23 cellular contexts compared by ENCODE assay signal in the genomic region with DNA sequence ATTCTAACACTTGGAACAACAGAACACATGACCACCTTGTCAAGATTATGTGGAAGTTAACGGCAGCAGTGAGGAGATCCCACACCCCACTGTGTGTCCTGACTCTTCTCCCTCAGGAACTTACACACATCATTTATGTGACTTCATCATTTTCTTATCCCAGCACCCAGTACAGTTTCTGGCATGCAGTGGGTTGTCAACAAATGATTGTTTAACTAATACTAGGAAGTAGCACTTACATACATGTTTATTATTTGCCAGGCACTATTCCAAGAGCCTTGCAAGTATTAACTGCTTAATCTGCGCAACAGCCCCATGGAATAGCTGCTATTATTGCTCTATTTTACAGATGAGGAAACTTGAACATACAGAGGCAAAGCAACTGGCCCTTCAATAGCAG.
"Had no signal": no experiment of that assay in that cellular context is flagged by ENCODE, and none has a peak within 500 bp of the region (broad histone marks: within the 10 kb centered on the region; RNA-seq: fewer than 3 reads in every experiment).

No MANE protein-coding gene starts in this region.

- H3K36me3 ChIP-seq: esophagus muscularis mucosa, spleen, tibial nerve, upper lobe of right lung, vagina had no signal

- H3K9me3 ChIP-seq: esophagus muscularis mucosa, psoas muscle, spleen, testis, tibial nerve, upper lobe of right lung, vagina had no signal

- DNase-seq: effector memory CD4-positive, alpha-beta T cell; foreskin keratinocyte; head of caudate nucleus; hippocampal formation; left colon; left ventricle myocardium superior; midbrain; naive B cell; psoas muscle; spleen; stimulated activated CD4-positive, alpha-beta T cell treated with anti-CD3 and anti-CD28 coated beads, Interleukin-15, amount 100 ng/mL, for 24 hours; stimulated activated CD4-positive, alpha-beta T cell treated with anti-CD3 and anti-CD28 coated beads, Interleukin-1b, Interleukin-23, amount 100 ng/mL, for 48 hours; stimulated activated CD4-positive, alpha-beta T cell treated with anti-CD3 and anti-CD28 coated beads, Interleukin-4, amount 100 ng/mL, for 24 hours; stimulated activated naive B cell treated with anti-CD40 and anti-IgM and Interleukin-4, amounts not matched to agents 10 μg/mL and 1 μg/mL and 100 μg/mL, for 72 hours; stimulated activated naive CD8-positive, alpha-beta T cell treated with anti-CD3 and anti-CD28 coated beads, Interleukin-15, amount 100 ng/mL, for 72 hours; testis; upper lobe of right lung had no signal

- H3K4me1 ChIP-seq: foreskin keratinocyte, psoas muscle, testis, upper lobe of right lung had no signal

- H3K4me3 ChIP-seq: esophagus muscularis mucosa, lung, psoas muscle, spleen, testis, tibial nerve, upper lobe of right lung, vagina had no signal

- ATAC-seq: foreskin keratinocyte; left colon; left ventricle myocardium superior; psoas muscle; sciatic nerve; stimulated activated naive B cell treated with anti-CD40 and anti-IgM and Interleukin-4, amounts not matched to agents 10 μg/mL and 1 μg/mL and 100 μg/mL, for 72 hours; stimulated activated naive CD8-positive, alpha-beta T cell treated with anti-CD3 and anti-CD28 coated beads, Interleukin-15, amount 100 ng/mL, for 72 hours; upper lobe of right lung had no signal

- H3K27me3 ChIP-seq: esophagus muscularis mucosa, spleen, testis, tibial nerve, upper lobe of right lung, vagina had no signal

- H3K27ac ChIP-seq: epithelial cell of prostate, esophagus muscularis mucosa, foreskin keratinocyte, psoas muscle, spleen, testis, tibial nerve, upper lobe of right lung, vagina had no signal
